Comparison of ENCODE assay signal across 28 cellular contexts in the genomic region with DNA sequence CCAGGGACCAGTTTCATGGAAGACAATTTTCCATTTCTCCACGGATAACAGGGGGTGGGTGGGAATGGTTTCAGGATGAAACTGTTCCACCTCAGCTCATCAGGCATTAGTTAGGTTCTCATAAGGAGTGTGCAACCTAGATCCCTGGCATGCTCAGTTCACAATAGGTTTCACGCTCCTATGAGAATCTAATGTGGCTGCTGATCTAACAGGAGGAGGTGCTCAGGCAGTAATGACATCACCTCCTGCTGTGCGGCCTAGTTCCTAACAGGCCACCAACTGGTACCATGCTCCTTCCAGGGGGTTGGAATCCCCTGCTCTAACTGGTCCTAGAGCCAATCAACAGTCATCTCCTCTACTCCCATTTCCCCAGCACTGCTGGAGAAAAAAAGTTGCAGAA. TPM values are rescaled to one million over a fixed set of nuclear protein-coding genes. Genes with fewer than 3 reads are reported as not detected.
A peak's percentile ranks its signal among the peaks of the same experiment; 100 is the strongest.
DNase-seq lines count a peak whose midpoint lies in the region; ATAC-seq and TF ChIP-seq lines count a peak whose summit lies in the region.
"Had no signal": no experiment of that assay in that cellular context is flagged by ENCODE, and none has a peak within 500 bp of the region (broad histone marks: within the 10 kb centered on the region; RNA-seq: fewer than 3 reads in every experiment).

No MANE protein-coding gene starts in this region.

- no peak overlapping the region for H3K4me3 Mint-ChIP-seq in endodermal cell
- H3K4me3 Mint-ChIP-seq: CD4-positive, CD25-positive, alpha-beta regulatory T cell; HFFc6; T-helper 1 cell treated with Interleukin-12 subunit alpha and Interleukin-12 subunit beta and Interleukin-4 antibody, amounts not matched to agents 30 μg/mL and 1 μg/mL, for 36 hours had no signal

- no peaks in the 10 kb centered on the region; the same call in 1 of the 2 replicates for H3K27me3 ChIP-seq in SJCRH30
- peaks cover 8% of the 10 kb centered on the region for H3K27me3 ChIP-seq in endodermal cell (ENCODE audit: control insufficient read depth, insufficient read depth, low read length, poor library complexity, severe bottlenecking)
- H3K27me3 ChIP-seq: BLaER1, MG63 had no signal

- no peaks in the 10 kb centered on the region for H3K4me1 ChIP-seq in SJCRH30
- no peaks in the 10 kb centered on the region for H3K4me1 ChIP-seq in endodermal cell (ENCODE audit: control insufficient read depth, insufficient read depth, low read length)

- no peaks in the 10 kb centered on the region for H3K36me3 ChIP-seq in SJCRH30
- H3K36me3 ChIP-seq in endodermal cell (ENCODE audit: control insufficient read depth, insufficient read depth, low read length), result no peaks in the 10 kb centered on the region
- H3K36me3 ChIP-seq: BLaER1, MG63 had no signal

- WGBS in endodermal cell (ENCODE audit: insufficient coverage in 1 of 2, insufficient read length in 1 of 2), 2 experiments, result 81 to 84% methylated on average over 2 to 3 of the region's 3 CpGs

- H3K27me3 Mint-ChIP-seq in endodermal cell (ENCODE audit: insufficient read depth), result peaks cover 3% of the 10 kb centered on the region

- no peak for TF ChIP-seq CTCF in endodermal cell (conservative IDR thresholded peaks at IDR 0.05)

- H3K36me3 Mint-ChIP-seq in endodermal cell (ENCODE audit: low read depth), result no peaks in the 10 kb centered on the region
- H3K36me3 Mint-ChIP-seq: CD4-positive, CD25-positive, alpha-beta regulatory T cell had no signal

- H3K4me1 Mint-ChIP-seq in endodermal cell, result peaks cover 8% of the 10 kb centered on the region
- H3K4me1 Mint-ChIP-seq: CD4-positive, CD25-positive, alpha-beta regulatory T cell had no signal

- no peaks in the 10 kb centered on the region for H3K9me3 ChIP-seq in SJCRH30 (replicated peaks)
- no peaks in the 10 kb centered on the region for H3K9me3 ChIP-seq in endodermal cell (ENCODE audit: control insufficient read depth, low read length)
- H3K9me3 ChIP-seq: BLaER1, MG63 had no signal

- H3K27ac Mint-ChIP-seq in endodermal cell, result no peak overlapping the region
- H3K27ac Mint-ChIP-seq: HFFc6; T-helper 1 cell treated with Interleukin-12 subunit alpha and Interleukin-12 subunit beta and Interleukin-4 antibody, amounts not matched to agents 30 μg/mL and 1 μg/mL, for 36 hours had no signal

- DNase-seq in NCI-H82 (lab: John Stamatoyannopoulos, UW) (peak; percentile 32), NCI-H82 treated with DMSO at 0.1 percent for 48 hours (lab: John Stamatoyannopoulos, UW; ENCODE audit: unreplicated experiment) (no peak), SJCRH30 (peak; percentile 23 to 40), endodermal cell (peak; percentile 75), retina (peak; percentile 68), NOMO-1 treated with DMSO at 0.1 percent for 48 hours (lab: John Stamatoyannopoulos, UW; ENCODE audit: unreplicated experiment) (no peak)
- DNase-seq: CD4-positive, CD25-positive, alpha-beta regulatory T cell; DMS153; H7; HFFc6; KG1; MG63; NCI-H1105 treated with DMSO at 0.1 percent for 48 hours; NCI-H1694 treated with DMSO at 0.1 percent for 48 hours; NCI-H2081 treated with DMSO at 0.1 percent for 48 hours; NCI-H2171 treated with DMSO at 0.1 percent for 48 hours; NCI-H446; NCI-H524 treated with DMSO at 0.1 percent for 48 hours; SHP77 treated with DMSO at 0.1 percent for 48 hours; SW 1271 had no signal

- ATAC-seq in HG03460 (IDR thresholded peaks at IDR 0.05; ENCODE audit: unreplicated experiment), result no peak
- no peak for ATAC-seq in GM21515 (IDR thresholded peaks at IDR 0.05; ENCODE audit: unreplicated experiment)
- ATAC-seq: GM12878, Panc1 had no signal

- H3K27ac ChIP-seq in SJCRH30 (no peak overlapping the region), endodermal cell (ENCODE audit: low read depth, low read length) (no peak overlapping the region)
- H3K27ac ChIP-seq: BLaER1, SK-N-MC had no signal

- no peak overlapping the region for H3K9ac ChIP-seq in endodermal cell (ENCODE audit: extremely low read depth, low read length, poor library complexity, severe bottlenecking)
- H3K9ac ChIP-seq: BLaER1 had no signal

- H3K9me3 Mint-ChIP-seq in endodermal cell, result no peaks in the 10 kb centered on the region
- H3K9me3 Mint-ChIP-seq: HFFc6; T-helper 1 cell treated with Interleukin-12 subunit alpha and Interleukin-12 subunit beta and Interleukin-4 antibody, amounts not matched to agents 30 μg/mL and 1 μg/mL, for 36 hours had no signal

- H3K4me3 ChIP-seq in SJCRH30, result no peak overlapping the region
- no peak overlapping the region for H3K4me3 ChIP-seq in endodermal cell (ENCODE audit: low read length)
- H3K4me3 ChIP-seq: BLaER1, GM12878, MG63, SK-N-MC had no signal

RNA-seq across cellular contexts. Expression of gene TEX14, which starts 19.9 kb away (rescaled TPM):
- total RNA-seq in SJCRH30 (2014; rRNA removed; shearing (Covaris generic)), result 2.4 and 3.4 TPM in 2 replicates
- under 1 TPM; 0.09 to 0.18 TPM for total RNA-seq in endodermal cell
- polyA plus RNA-seq in endodermal cell (2013, experiment 1 of 2), result 0.32 TPM
- polyA plus RNA-seq in endodermal cell (2013, experiment 2 of 2), result 0.62 TPM
- total RNA-seq: Daoy had no signal

RNA-seq across cellular contexts. Expression of gene RAD51C, which starts 20.4 kb away (rescaled TPM):
- total RNA-seq in SJCRH30 (2014; rRNA removed; shearing (Covaris generic)), result 71.5 and 91.2 TPM in 2 replicates
- 10 to 100 TPM; 18.0 to 26.5 TPM for total RNA-seq in endodermal cell
- 26.4 TPM for polyA plus RNA-seq in endodermal cell (2013, experiment 1 of 2)
- 29.8 TPM for polyA plus RNA-seq in endodermal cell (2013, experiment 2 of 2)

Comparison
In these comparisons a context has a peak if more than half of its experiments do, and no peak if none do; other contexts are left out.
1. DNase-seq: peak in NCI-H82 (single experiment), SJCRH30 (2 of 2), endodermal cell (single experiment) and retina (single experiment); none in NCI-H82 treated with DMSO at 0.1 percent for 48 hours (single experiment) and NOMO-1 treated with DMSO at 0.1 percent for 48 hours (single experiment).